Comparison of ENCODE assay signal across 25 cellular contexts in genomic region chr1:162108426-162108825, GRCh38. TPM values are rescaled to one million over a fixed set of nuclear protein-coding genes. Genes with fewer than 3 reads are reported as not detected.
"Had no signal": no experiment of that assay in that cellular context is flagged by ENCODE, and none has a peak within 500 bp of the region (broad histone marks: within the 10 kb centered on the region; RNA-seq: fewer than 3 reads in every experiment).

No MANE protein-coding gene starts in this region.

- H3K27ac ChIP-seq: ascending aorta, coronary artery, heart left ventricle had no signal

- DNase-seq: activated CD4-positive, alpha-beta memory T cell treated with anti-CD3 and anti-CD28 coated beads, Interleukin-2, amount 10 ng/mL, durations not matched to agents 7 days and 5 days; activated CD4-positive, alpha-beta T cell treated with anti-CD3 and anti-CD28 coated beads for 4 hours; activated CD4-positive, alpha-beta T cell treated with anti-CD3 and anti-CD28 coated beads, Interleukin-2, amount 10 ng/mL, durations not matched to agents 7 days and 5 days; activated CD4-positive, alpha-beta T cell treated with anti-CD3 and anti-CD28 coated beads, Interleukin-2, amount 50 U/mL, for 4 hours; activated CD4-positive, CD25-positive, alpha-beta regulatory T cell; activated CD4-positive, CD25-positive, alpha-beta regulatory T cell treated with anti-CD3 and anti-CD28 coated beads, Interleukin-2, amount 50 U/mL, for 72 hours; activated CD8-positive, alpha-beta memory T cell treated with anti-CD3 and anti-CD28 coated beads, Interleukin-2, amount 50 U/mL, for 48 hours; activated gamma-delta T cell; activated naive CD4-positive, alpha-beta T cell; activated naive CD4-positive, alpha-beta T cell treated with anti-CD3 and anti-CD28 coated beads, Interleukin-2, amount 10 ng/mL, durations not matched to agents 7 days and 5 days; activated naive CD8-positive, alpha-beta T cell treated with anti-CD3 and anti-CD28 coated beads, Interleukin-2, amount 10 ng/mL, durations not matched to agents 7 days and 5 days; activated T-cell treated with anti-CD3 and anti-CD28 coated beads for 4 hours; activated T-cell treated with anti-CD3 and anti-CD28 coated beads, Interleukin-2, amount 50 U/mL, for 24 hours; activated T-cell treated with anti-CD3 and anti-CD28 coated beads, Interleukin-2, amount 50 U/mL, for 72 hours; dorsolateral prefrontal cortex; effector memory CD4-positive, alpha-beta T cell; endodermal cell; foreskin fibroblast; heart left ventricle; T-helper 2 cell had no signal

- H3K36me3 ChIP-seq: ascending aorta, heart left ventricle had no signal

- ATAC-seq: activated naive CD4-positive, alpha-beta T cell treated with anti-CD3 and anti-CD28 coated beads, Interleukin-2, amount 50 U/mL, for 72 hours; activated T-cell treated with anti-CD3 and anti-CD28 coated beads, Interleukin-2, amount 50 U/mL, for 72 hours; esophagus mucosa; heart left ventricle had no signal

- H3K4me3 ChIP-seq: ascending aorta, coronary artery, dorsolateral prefrontal cortex, heart left ventricle had no signal

- H3K9me3 ChIP-seq: ascending aorta, heart left ventricle had no signal

- H3K27me3 ChIP-seq: ascending aorta, dorsolateral prefrontal cortex, heart left ventricle had no signal

RNA-seq across cellular contexts. Expression of gene NOS1AP, which starts 38.9 kb away (rescaled TPM):
- total RNA-seq: activated naive CD8-positive, alpha-beta T cell treated with anti-CD3 and anti-CD28 coated beads, Interleukin-2, amount 10 ng/mL, durations not matched to agents 7 days and 5 days; T-helper 1 cell treated with Interleukin-12 subunit alpha and Interleukin-12 subunit beta and Interleukin-4 antibody, amounts not matched to agents 30 ng/mL and 1 ng/mL, for 36 hours had no signal
